ENCODE assay signal across 15 cellular contexts in the genomic region with DNA sequence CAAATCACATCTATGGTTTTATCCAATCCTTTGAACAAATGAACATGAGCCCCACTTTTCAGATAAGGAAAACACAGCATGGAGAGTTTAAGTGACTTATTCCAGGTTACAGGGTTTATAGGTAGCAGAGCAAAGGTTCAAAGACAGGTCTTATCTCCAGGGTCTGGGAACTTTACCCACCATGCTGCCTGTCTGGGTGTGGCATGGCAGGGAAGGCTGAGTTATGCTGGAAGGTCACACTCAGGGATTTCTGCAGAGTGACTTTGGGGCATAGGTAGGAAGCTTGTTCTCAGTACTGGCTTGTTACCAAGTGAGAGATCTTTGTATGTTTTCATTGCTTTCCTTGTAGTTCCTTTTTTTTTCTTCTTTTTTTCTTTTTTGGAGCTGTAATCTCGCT. TPM values are rescaled to one million over a fixed set of nuclear protein-coding genes. Genes with fewer than 3 reads are reported as not detected.
DNase-seq lines count a peak whose midpoint lies in the region; ATAC-seq, FAIRE-seq and TF ChIP-seq lines count a peak whose summit lies in the region.
"Had no signal": no experiment of that assay in that cellular context is flagged by ENCODE, and none has a peak within 500 bp of the region (broad histone marks: within the 10 kb centered on the region; RNA-seq: fewer than 3 reads in every experiment).

No MANE protein-coding gene starts in this region.

- peak in 1 of 7 experiments; percentile 10 for DNase-seq in CD8-positive, alpha-beta T cell
- DNase-seq in GM12878 (ENCODE audit: low read depth, low spot score) (no peak), natural killer cell (no peak), NCI-H1694 (lab: John Stamatoyannopoulos, UW) (no peak), activated gamma-delta T cell treated with Interleukin-2 at 50 U/mL for 16 hours (no peak)
- DNase-seq: activated effector memory CD4-positive, alpha-beta T cell treated with Interleukin-2 at 50 U/mL for 16 hours; C1 segment of cervical spinal cord; NCI-H1092; NCI-H2227 treated with DMSO at 0.1 percent for 48 hours; SK-N-SH; uterus had no signal

- no peaks in the 10 kb centered on the region for H3K27me3 Mint-ChIP-seq in CD8-positive, alpha-beta T cell (ENCODE audit: low read depth)
- no peaks in the 10 kb centered on the region for H3K27me3 Mint-ChIP-seq in IgD-negative memory B cell
- no peaks in the 10 kb centered on the region for H3K27me3 Mint-ChIP-seq in natural killer cell (ENCODE audit: low read depth in 2 of 2)

- TF ChIP-seq CTCF in CD8-positive, alpha-beta T cell (IDR thresholded peaks at IDR 0.05), result no peak
- TF ChIP-seq CTCF in GM12878 (IDR thresholded peaks at IDR 0.05 in 2 of 3, conservative IDR thresholded peaks at IDR 0.05 in 1 of 3; ENCODE audit: control insufficient read depth in 2 of 3, extremely low read depth in 1 of 3, insufficient read depth in 1 of 3, low read depth in 3 of 3, low read length in 3 of 3), result no peak
- no peak for TF ChIP-seq CTCF in natural killer cell (IDR thresholded peaks at IDR 0.05)

- TF ChIP-seq RAD21 in GM12878 (IDR thresholded peaks at IDR 0.05; ENCODE audit: insufficient read depth, low read depth, low read length), result no peak

- 0 out of 2 replicates have a peak overlapping the region, but pooled peaks have one; percentile 7 for H3K9ac ChIP-seq in GM12878 (ENCODE audit: control insufficient read depth, insufficient read depth, low read length)
- H3K9ac ChIP-seq: SK-N-SH had no signal

- no peak overlapping the region; the same call in 1 of the 2 replicates for H2AFZ ChIP-seq in GM12878 (ENCODE audit: control insufficient read depth, low read depth, low read length)

- RAD21 ChIA-PET in GM12878 (lab: Charles Lee; ENCODE audit: unreplicated experiment), result no interaction called here

- no peaks in the 10 kb centered on the region for H3K9me3 ChIP-seq in CD8-positive, alpha-beta T cell (ENCODE audit: low read length)
- no peaks in the 10 kb centered on the region for H3K9me3 ChIP-seq in GM12878 (replicated peaks; ENCODE audit: control insufficient read depth, insufficient read depth, low read length)
- H3K9me3 ChIP-seq: SK-N-SH, uterus had no signal

- H3K9me3 Mint-ChIP-seq in CD8-positive, alpha-beta T cell, result peaks cover 3% of the 10 kb centered on the region
- H3K9me3 Mint-ChIP-seq in IgD-negative memory B cell, result peaks cover 0 to 4% (median 0%) of the 10 kb centered on the region in 3 donors
- H3K9me3 Mint-ChIP-seq in natural killer cell, result peaks cover 0 to 3% of the 10 kb centered on the region in 2 donors

- FAIRE-seq in GM12878 (lab: Jason Lieb, UNC), result no peak
- FAIRE-seq: endothelial cell of umbilical vein, keratinocyte had no signal

- peak overlapping the region; percentile 93 for H3K27ac Mint-ChIP-seq in CD8-positive, alpha-beta T cell
- H3K27ac Mint-ChIP-seq in IgD-negative memory B cell (peak overlapping the region; percentile 60 to 95 (median 64)), natural killer cell (peak overlapping the region; percentile 100)

- no peak for TF ChIP-seq POLR2A in GM12878 (IDR thresholded peaks at IDR 0.05; ENCODE audit: low read depth, low read length)

- in situ Hi-C loops in GM12878 (cut with MboI), result no loop called here

- no peaks in the 10 kb centered on the region for H3K36me3 ChIP-seq in CD8-positive, alpha-beta T cell (ENCODE audit: insufficient read depth, low read length)
- no peaks in the 10 kb centered on the region for H3K36me3 ChIP-seq in GM12878 (ENCODE audit: control insufficient read depth in 2 of 2, insufficient read depth in 2 of 2, low read length in 1 of 2)
- H3K36me3 ChIP-seq: uterus had no signal

- WGBS in GM12878 (ENCODE audit: insufficient coverage, insufficient replicate concordance, low lambda C conversion rate, missing lambda C conversion rate), result 25% methylated on average over 1 of the region's 1 CpG

- no peaks in the 10 kb centered on the region for H4K20me1 ChIP-seq in GM12878 (ENCODE audit: control insufficient read depth, insufficient read depth)

- no peak for ATAC-seq in CD8-positive, alpha-beta T cell
- ATAC-seq in GM12878 (no peak), natural killer cell (peak in 1 of 3 donors; percentile 1), HG03460 (IDR thresholded peaks at IDR 0.05; ENCODE audit: unreplicated experiment) (no peak)

- CTCF ChIA-PET in CD8-positive, alpha-beta T cell (lab: Charles Lee), result interaction anchor here (0.7 to 2.4 kb wide), 10 partner anchors 10 to 77 kb away, joined by 3 to 13 read pairs (median 4); no protein-coding TSS in a partner anchor
- CTCF ChIA-PET in GM12878 (lab: Yijun Ruan, JAX), result no interaction called here

- H3K27ac ChIP-seq in CD8-positive, alpha-beta T cell (ENCODE audit: low read depth, low read length), result peak overlapping the region; percentile 95
- H3K27ac ChIP-seq in GM12878 (ENCODE audit: control insufficient read depth, insufficient read depth), result no peak overlapping the region
- H3K27ac ChIP-seq: uterus had no signal

- no peak for TF ChIP-seq EP300 in GM12878 (IDR thresholded peaks at IDR 0.05; ENCODE audit: borderline replicate concordance in 1 of 2, control insufficient read depth in 1 of 2, low read depth in 2 of 2, low read length in 2 of 2)

- H3K79me2 ChIP-seq in GM12878 (ENCODE audit: control insufficient read depth, insufficient read depth, low read length), result no peaks in the 10 kb centered on the region

- H3K27me3 ChIP-seq in CD8-positive, alpha-beta T cell (ENCODE audit: insufficient read depth, low read length), result no peaks in the 10 kb centered on the region
- H3K27me3 ChIP-seq in GM12878 (replicated peaks in 1 of 2; ENCODE audit: control insufficient read depth in 2 of 2, insufficient read depth in 2 of 2, low read length in 1 of 2), result peaks cover 0 to under 1% of the 10 kb centered on the region in 2 experiments; a peak in 1 of 4 replicates
- H3K27me3 ChIP-seq: uterus had no signal

- intact Hi-C loops in CD8-positive, alpha-beta T cell (cut with DNase I, micrococcal nuclease), result loop anchor here (1.0 to 10.0 kb wide), 8 partner anchors 42 to 1771 kb away; a partner anchor contains a TSS
- intact Hi-C loops in GM12878 (cut with micrococcal nuclease; ENCODE audit: unreplicated experiment), result no loop called here
- intact Hi-C loops in natural killer cell (cut with micrococcal nuclease), result loop anchor here (1.0 to 10.0 kb wide), 3 partner anchors 13 to 271 kb away; no protein-coding TSS in a partner anchor

- peaks cover 93% of the 10 kb centered on the region for H3K4me1 Mint-ChIP-seq in CD8-positive, alpha-beta T cell (ENCODE audit: low read depth)
- peaks cover 41 to 45% (median 42%) of the 10 kb centered on the region in 3 donors for H3K4me1 Mint-ChIP-seq in IgD-negative memory B cell
- peaks cover 90 to 94% of the 10 kb centered on the region in 2 donors for H3K4me1 Mint-ChIP-seq in natural killer cell

- SMC1A ChIA-PET in GM12878 (lab: Charles Lee; ENCODE audit: uncharacterized antibody, unreplicated experiment), result no interaction called here

- H3K36me3 Mint-ChIP-seq in CD8-positive, alpha-beta T cell, result peaks cover 17% of the 10 kb centered on the region
- no peaks in the 10 kb centered on the region for H3K36me3 Mint-ChIP-seq in IgD-negative memory B cell
- no peaks in the 10 kb centered on the region for H3K36me3 Mint-ChIP-seq in natural killer cell

- POLR2A ChIA-PET in CD8-positive, alpha-beta T cell (lab: Charles Lee), result interaction anchor here (1.0 to 3.9 kb wide), 14 partner anchors 8 to 134 kb away, joined by 3 to 30 read pairs (median 3); a partner anchor contains a TSS
- POLR2A ChIA-PET in GM12878 (lab: Charles Lee), result no interaction called here

- peak overlapping the region; percentile 65 for H3K4me2 ChIP-seq in GM12878 (ENCODE audit: control insufficient read depth, insufficient read depth)
- H3K4me2 ChIP-seq: SK-N-SH had no signal

- no TSS peak for BruUV-seq in GM12878 (replicated peaks; lab: Mats Ljungman, UMichigan)

- H3K4me1 ChIP-seq in CD8-positive, alpha-beta T cell (ENCODE audit: insufficient read depth, low read length), result peaks cover 85% of the 10 kb centered on the region
- peaks cover 4% of the 10 kb centered on the region; the same call in 1 of the 2 replicates for H3K4me1 ChIP-seq in GM12878 (ENCODE audit: control insufficient read depth, insufficient read depth, low read length)
- H3K4me1 ChIP-seq: uterus had no signal

- peak overlapping the region; percentile 59 for H3K4me3 ChIP-seq in CD8-positive, alpha-beta T cell (ENCODE audit: low read depth, low read length)
- 0 out of 2 replicates have a peak overlapping the region, but pooled peaks have one; percentile 10 for H3K4me3 ChIP-seq in GM12878
- H3K4me3 ChIP-seq: uterus had no signal

- peak overlapping the region; percentile 84 for H3K4me3 Mint-ChIP-seq in CD8-positive, alpha-beta T cell
- H3K4me3 Mint-ChIP-seq in IgD-negative memory B cell (peak overlapping the region; percentile 47 to 91 (median 74)), natural killer cell (peak overlapping the region; percentile 94)

TF ChIP-seq in GM12878, 131 proteins besides CTCF, POLR2A, EP300 and RAD21 (continues in another document):
- no peak for TF ChIP-seq KDM1A (IDR thresholded peaks at IDR 0.05; ENCODE audit: borderline replicate concordance)
- no peak for TF ChIP-seq NR2C1 (IDR thresholded peaks at IDR 0.05)
- TF ChIP-seq STAT3 (IDR thresholded peaks at IDR 0.05; ENCODE audit: low read depth, low read length), result no peak

RNA-seq across cellular contexts. Expression of a gene that starts 1.8 kb away (rescaled TPM):
- 10 to 100 TPM; 15.3 to 16.3 TPM for total RNA-seq in CD8-positive, alpha-beta T cell
- polyA plus RNA-seq in IgD-negative memory B cell, result 1.2 TPM
- total RNA-seq in GM12878 (2013; cell fraction: nucleolus; rRNA removed), result 0.05 TPM in 1 of 2 replicates, not detected in the other
- 0.68 and 0.87 TPM in 2 replicates for total RNA-seq in GM12878 (2014; rRNA removed)
- 0.51 and 0.54 TPM in 2 replicates for total RNA-seq in GM12878 (2014; rRNA removed; fragmentation: Illumina TruSeq; extraction: Trizol)
- 0.85 and 0.97 TPM in 2 replicates for total RNA-seq in GM12878 (2021)
- 0.17 TPM for polyA plus RNA-seq in GM12878 (2011; ENCODE audit: low read depth)
- polyA plus RNA-seq in GM12878 (2011; rRNA removed), result 0.11 and 0.13 TPM in 2 replicates
- polyA plus RNA-seq in GM12878 (2011; cell fraction: cytosol; rRNA removed), result 0.12 and 0.13 TPM in 2 replicates
- polyA plus RNA-seq in GM12878 (2011; cell fraction: nucleus; rRNA removed), result 0.42 and 0.43 TPM in 2 replicates
- polyA plus RNA-seq in GM12878 (2012), result 0.29 and 0.31 TPM in 2 replicates
- 0.32 and 0.41 TPM in 2 replicates for polyA plus RNA-seq in GM12878 (2014; fragmentation: Illumina TruSeq; extraction: Trizol)
- polyA plus RNA-seq in GM12878 (2014; fragmentation: Nextera tagmentation; extraction: Ambion mirVana), result under 1 TPM; 0.05 to 0.13 TPM
- 0.35 and 0.48 TPM in 2 replicates for polyA plus RNA-seq in GM12878 (2014; rRNA removed)
- polyA plus RNA-seq in GM12878 (2016; fragmentation: Nextera tagmentation; extraction: Ambion mirVana), result under 1 TPM; 0.01 to 0.06 TPM
- polyA minus RNA-seq in GM12878 (2011; rRNA and poly(A)+ RNA removed), result 0.22 and 0.41 TPM in 2 replicates
- 0.10 and 0.13 TPM in 2 replicates for polyA minus RNA-seq in GM12878 (2011; cell fraction: cytosol; rRNA and poly(A)+ RNA removed)
- 0.36 and 0.77 TPM in 2 replicates for polyA minus RNA-seq in GM12878 (2011; cell fraction: nucleus; rRNA and poly(A)+ RNA removed)
- total RNA-seq in natural killer cell, result 10 to 100 TPM; 24.8 to 42.0 (median 40.2) TPM
- total RNA-seq: endothelial cell of umbilical vein had no signal
- polyA plus RNA-seq: endothelial cell of umbilical vein, keratinocyte, SK-N-SH had no signal

Comparison
In these comparisons a context has a peak if more than half of its experiments do, and no peak if none do; other contexts are left out.
1. RNA of a gene that starts 1.8 kb away (total RNA-seq): 24.8 to 42.0 TPM in natural killer cell and 15.3 to 16.3 TPM in CD8-positive, alpha-beta T cell; 0.05 to 0.97 TPM in GM12878; every median in the first group is over 4 times any median in the second.
2. Peak in every context shown above with its lines, with median percentiles within 50 percentile points of each other: H3K27ac Mint-ChIP-seq and H3K4me3 Mint-ChIP-seq.